8 cellular contexts compared by ENCODE assay signal in genomic region chr2:19900536-19901200, GRCh38. TPM values are rescaled to one million over a fixed set of nuclear protein-coding genes. Genes with fewer than 3 reads are reported as not detected.
A peak's percentile ranks its signal among the peaks of the same experiment; 100 is the strongest.
DNase-seq lines count a peak whose midpoint lies in the region; ATAC-seq, FAIRE-seq and TF ChIP-seq lines count a peak whose summit lies in the region.

No MANE protein-coding gene starts in this region.

- TF ChIP-seq POLR2A in H54 (IDR thresholded peaks at IDR 0.05; ENCODE audit: low read depth, low read length): no peak

- H3K27me3 ChIP-seq in HUES64 (ENCODE audit: insufficient read depth, low read length) (no peaks in the 10 kb centered on the region), pancreas (no peaks in the 10 kb centered on the region)

- intact Hi-C loops in pancreas (cut with DNase I): no loop called here

- TF ChIP-seq CTCF in foreskin fibroblast (IDR thresholded peaks at IDR 0.05; ENCODE audit: low read depth, low read length) (no peak), pancreas (IDR thresholded peaks at IDR 0.05) (no peak)

- peaks cover 8% of the 10 kb centered on the region for H3K9me3 Mint-ChIP-seq in activated T-cell treated with anti-CD3 and anti-CD28 coated beads, Interleukin-2, amount 50 U/mL, for 24 hours

- 29% methylated on average over 13 of the region's 13 CpGs for WGBS in HUES64
- WGBS in pancreas, 2 donors: 3 to 4% methylated on average over 13 of the region's 13 CpGs

- H3K27ac ChIP-seq in HUES64 (ENCODE audit: low read depth, low read length) (no peak overlapping the region), pancreas (peak overlapping the region; percentile 77 to 95 (median 86))

- FAIRE-seq in pancreas (lab: Jason Lieb, UNC) (no peak), H54 (lab: Jason Lieb, UNC) (no peak)

- H3K36me3 Mint-ChIP-seq in activated T-cell treated with anti-CD3 and anti-CD28 coated beads, Interleukin-2, amount 50 U/mL, for 24 hours (ENCODE audit: low read depth): peaks cover 48% of the 10 kb centered on the region

- ATAC-seq in pancreas (peak in 1 of 4 donors; percentile 1), GM19452 (IDR thresholded peaks at IDR 0.05; ENCODE audit: unreplicated experiment) (no peak)

- H3K4me1 ChIP-seq in HUES64 (ENCODE audit: insufficient read depth, low read length) (peaks cover 17% of the 10 kb centered on the region), pancreas (peaks cover 18 to 40% (median 27%) of the 10 kb centered on the region in 3 donors)

- peak overlapping the region; percentile 97 for H3K9ac ChIP-seq in HUES64 (ENCODE audit: low read depth, low read length)

- peak overlapping the region; percentile 100 for H3K27ac Mint-ChIP-seq in activated T-cell treated with anti-CD3 and anti-CD28 coated beads, Interleukin-2, amount 50 U/mL, for 24 hours

- H3K27me3 Mint-ChIP-seq in activated T-cell treated with anti-CD3 and anti-CD28 coated beads, Interleukin-2, amount 50 U/mL, for 24 hours: peaks cover 9% of the 10 kb centered on the region

- DNase-seq in NCI-H1417 (lab: John Stamatoyannopoulos, UW): peak; percentile 30 to 81 (median 57)
- no peak for DNase-seq in NCI-H1417 treated with DMSO at 0.1 percent for 48 hours (lab: John Stamatoyannopoulos, UW)
- no peak for DNase-seq in activated T-cell treated with anti-CD3 and anti-CD28 coated beads, Interleukin-2, amount 50 U/mL, for 24 hours
- peak in 1 of 2 donors; percentile 23 for DNase-seq in foreskin fibroblast
- no peak for DNase-seq in pancreas
- no peak for DNase-seq in H54 (ENCODE audit: insufficient read length, low spot score)

- peak overlapping the region; percentile 90 for H3K4me3 ChIP-seq in HUES64 (ENCODE audit: low read length)
- peak overlapping the region; percentile 87 to 94 for H3K4me3 ChIP-seq in foreskin fibroblast (ENCODE audit: low read depth in 1 of 2, low read length in 2 of 2)
- H3K4me3 ChIP-seq in pancreas: peak overlapping the region; percentile 48 to 80 (median 76)

- no peaks in the 10 kb centered on the region for H3K36me3 ChIP-seq in HUES64 (ENCODE audit: insufficient read depth, low read length)
- no peaks in the 10 kb centered on the region for H3K36me3 ChIP-seq in pancreas

- peaks cover 58% of the 10 kb centered on the region for H3K4me1 Mint-ChIP-seq in activated T-cell treated with anti-CD3 and anti-CD28 coated beads, Interleukin-2, amount 50 U/mL, for 24 hours (ENCODE audit: low read depth)

- no peaks in the 10 kb centered on the region for H3K9me3 ChIP-seq in HUES64 (ENCODE audit: insufficient read depth, low read depth, low read length)
- no peaks in the 10 kb centered on the region for H3K9me3 ChIP-seq in pancreas

- peak overlapping the region; percentile 97 for H3K4me3 Mint-ChIP-seq in activated T-cell treated with anti-CD3 and anti-CD28 coated beads, Interleukin-2, amount 50 U/mL, for 24 hours

RNA-seq across cellular contexts. Expression of gene TTC32, which starts 1.1 kb away (rescaled TPM):
- 5.6 TPM for polyA plus RNA-seq in HUES64 (2013, experiment 1 of 2)
- polyA plus RNA-seq in HUES64 (2013, experiment 2 of 2): 9.8 TPM
- 1 to 10 TPM; 3.2 to 6.6 (median 4.2) TPM for total RNA-seq in pancreas
- polyA plus RNA-seq in pancreas: 10 to 100 TPM; 10.5 to 24.3 TPM

Comparison
In these comparisons a context has a peak if more than half of its experiments do, and no peak if none do; other contexts are left out.
1. DNase-seq: peak in NCI-H1417 (3 of 3); none in NCI-H1417 treated with DMSO at 0.1 percent for 48 hours (single experiment), activated T-cell treated with anti-CD3 and anti-CD28 coated beads, Interleukin-2, amount 50 U/mL, for 24 hours (single experiment), pancreas (0 of 6) and H54 (single experiment).
2. Peak in every context shown above with its lines, with median percentiles within 50 percentile points of each other: H3K4me3 ChIP-seq.